In the genomic region with DNA sequence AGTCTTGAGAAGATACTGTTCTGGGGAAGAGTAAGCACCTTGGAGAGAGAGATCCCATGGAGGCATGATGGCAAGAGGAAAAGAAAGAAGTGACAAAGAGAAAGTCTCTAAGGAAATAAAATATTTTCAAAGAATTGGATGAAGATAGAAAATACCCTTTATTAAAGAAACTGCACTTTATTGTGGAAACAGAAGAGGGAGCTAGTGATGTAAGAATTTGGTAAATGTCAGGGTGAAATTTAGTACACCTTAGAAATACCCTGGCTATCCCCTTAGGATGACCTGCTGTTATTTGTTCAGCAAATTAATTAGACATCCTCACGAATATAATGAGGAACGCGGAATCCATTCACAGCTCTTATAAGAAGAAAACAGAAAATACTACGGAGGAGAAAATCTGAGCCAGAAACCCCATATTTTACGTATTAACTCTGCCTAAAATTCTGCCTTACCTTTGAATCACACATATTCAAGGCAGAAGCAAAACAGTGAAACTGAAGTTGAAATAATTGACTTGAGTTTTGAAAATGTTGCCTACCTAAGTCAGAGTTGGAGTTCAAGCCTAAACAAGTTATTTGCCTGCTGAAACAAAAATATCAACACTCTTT, we compare ENCODE assay signal across 9 cellular contexts.
DNase-seq lines count a peak whose midpoint lies in the region; ATAC-seq and TF ChIP-seq lines count a peak whose summit lies in the region.
"Had no signal": no experiment of that assay in that cellular context is flagged by ENCODE, and none has a peak within 500 bp of the region (broad histone marks: within the 10 kb centered on the region; RNA-seq: fewer than 3 reads in every experiment).

No MANE protein-coding gene starts in this region.

- no peaks in the 10 kb centered on the region for H3K9me3 ChIP-seq in OCI-LY1 (ENCODE audit: low read length)
- no peaks in the 10 kb centered on the region for H3K9me3 ChIP-seq in thoracic aorta

- ATAC-seq in thoracic aorta (ENCODE audit: insufficient number of reproducible peaks, low FRiP score, low read depth) (no peak), GM19324 (IDR thresholded peaks at IDR 0.05; ENCODE audit: low FRiP score, unreplicated experiment) (no peak)

- no peak overlapping the region for H3K27ac ChIP-seq in OCI-LY1 (ENCODE audit: low read depth, low read length, poor library complexity, severe bottlenecking)
- no peak overlapping the region for H3K27ac ChIP-seq in thoracic aorta

- DNase-seq in SKM-1 treated with dmso at 0.1 percent for 144 hours (lab: John Stamatoyannopoulos, UW; ENCODE audit: unreplicated experiment), result peak; percentile 12
- no peak for DNase-seq in SKM-1 (lab: John Stamatoyannopoulos, UW; ENCODE audit: unreplicated experiment)
- peak; percentile 35 for DNase-seq in epithelial cell of esophagus (ENCODE audit: low read depth)
- no peak for DNase-seq in thoracic aorta (ENCODE audit: low spot score)
- DNase-seq in head of caudate nucleus, result no peak
- DNase-seq in NCI-H345 treated with DMSO at 0.1 percent for 48 hours (lab: John Stamatoyannopoulos, UW; ENCODE audit: unreplicated experiment), result no peak
- DNase-seq: activated T-cell treated with anti-CD3 and anti-CD28 coated beads, Interleukin-2, amount 50 U/mL, for 48 hours had no signal

- H2AFZ ChIP-seq in OCI-LY1 (ENCODE audit: low read length), result no peak overlapping the region

- no peaks in the 10 kb centered on the region for H3K79me2 ChIP-seq in OCI-LY1 (ENCODE audit: insufficient read depth, low read length)

- H3K36me3 ChIP-seq in OCI-LY1 (ENCODE audit: insufficient read depth, low read length) (no peaks in the 10 kb centered on the region), thoracic aorta (no peaks in the 10 kb centered on the region)

- H3K27me3 ChIP-seq in OCI-LY1 (ENCODE audit: insufficient read depth, low read length) (no peaks in the 10 kb centered on the region), thoracic aorta (replicated peaks; ENCODE audit: insufficient read depth) (no peaks in the 10 kb centered on the region)

- no peak overlapping the region for H3K9ac ChIP-seq in OCI-LY1 (ENCODE audit: low read length)

- no peak overlapping the region for H3K4me2 ChIP-seq in OCI-LY1 (ENCODE audit: low read length)

- TF ChIP-seq CTCF in OCI-LY1 (IDR thresholded peaks at IDR 0.05; ENCODE audit: low read length) (peak; percentile 88), epithelial cell of esophagus (IDR thresholded peaks at IDR 0.05; ENCODE audit: insufficient read depth, low read depth, low read length, missing control alignments) (peak; percentile 51), thoracic aorta (IDR thresholded peaks at IDR 0.05) (peak; percentile 51)

- no peaks in the 10 kb centered on the region for H3K9me2 ChIP-seq in OCI-LY1 (ENCODE audit: low read depth, low read length)

- H3K4me1 ChIP-seq in OCI-LY1 (ENCODE audit: insufficient read depth, low read length, severe bottlenecking), result no peaks in the 10 kb centered on the region
- H3K4me1 ChIP-seq in thoracic aorta (ENCODE audit: control insufficient read depth in 1 of 2, low read depth in 2 of 2), result no peaks in the 10 kb centered on the region

- H4K20me1 ChIP-seq in OCI-LY1 (ENCODE audit: insufficient read depth, low read length), result no peaks in the 10 kb centered on the region

- no peaks in the 10 kb centered on the region for H3F3A ChIP-seq in OCI-LY1 (ENCODE audit: insufficient read depth, low read length)

- no peak overlapping the region for H3K4me3 ChIP-seq in OCI-LY1 (ENCODE audit: low read depth, low read length, poor library complexity, severe bottlenecking)
- no peak overlapping the region for H3K4me3 ChIP-seq in epithelial cell of esophagus (ENCODE audit: low read length)
- no peak overlapping the region for H3K4me3 ChIP-seq in thoracic aorta

- intact Hi-C loops in head of caudate nucleus (cut with DNase I), result no loop called here

Comparison
In these comparisons a context has a peak if more than half of its experiments do, and no peak if none do; other contexts are left out.
1. DNase-seq: peak in SKM-1 treated with dmso at 0.1 percent for 144 hours (single experiment) and epithelial cell of esophagus (single experiment); none in SKM-1 (single experiment), thoracic aorta (single experiment), head of caudate nucleus (0 of 42) and NCI-H345 treated with DMSO at 0.1 percent for 48 hours (single experiment).
2. Peak in every context shown above with its lines, with median percentiles within 50 percentile points of each other: CTCF ChIP-seq.